In the genomic region with DNA sequence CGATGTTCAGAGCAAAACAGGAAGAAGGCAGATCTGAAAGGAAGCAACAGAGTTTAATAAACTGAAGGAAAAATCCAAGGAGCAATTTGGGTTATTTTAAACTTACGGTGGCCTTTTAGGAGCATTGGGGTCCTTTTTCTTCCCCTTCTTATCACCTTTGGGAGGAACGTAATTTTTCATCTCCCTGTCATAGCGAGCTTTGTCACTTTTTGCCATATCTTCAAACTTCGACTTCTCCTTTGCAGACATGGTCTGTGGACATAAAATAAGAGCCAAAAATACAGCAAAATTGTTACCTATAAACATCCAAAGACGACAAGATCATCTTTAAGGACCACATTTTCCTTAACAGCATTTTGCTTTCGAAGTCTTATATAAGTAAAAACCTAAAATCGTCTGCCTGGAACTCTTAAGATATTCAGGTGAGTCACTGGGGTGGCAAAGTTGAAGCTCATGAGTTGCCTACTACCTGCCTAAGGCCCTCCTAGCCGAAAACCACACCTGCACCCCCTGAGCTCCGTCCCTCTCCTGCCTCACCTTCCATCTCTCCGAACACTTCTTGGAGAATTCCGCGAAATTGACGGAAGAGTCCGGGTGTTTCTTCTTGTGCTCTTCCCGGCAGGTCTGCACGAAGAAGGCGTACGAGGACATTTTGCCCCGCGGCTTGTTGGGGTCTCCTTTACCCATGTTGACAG, we compare ENCODE assay signal across 8 cellular contexts. TPM values are rescaled to one million over a fixed set of nuclear protein-coding genes. Genes with fewer than 3 reads are reported as not detected.
DNase-seq lines count a peak whose midpoint lies in the region; ATAC-seq and TF ChIP-seq lines count a peak whose summit lies in the region.

No MANE protein-coding gene starts in this region.

- ATAC-seq in CD8-positive, alpha-beta T cell, result no peak
- no peak for ATAC-seq in activated naive CD8-positive, alpha-beta T cell treated with anti-CD3 and anti-CD28 coated beads, Interleukin-2, amount 10 ng/mL, durations not matched to agents 7 days and 5 days (ENCODE audit: low read depth)
- ATAC-seq in GM18502 (IDR thresholded peaks at IDR 0.05; ENCODE audit: poor library complexity, unreplicated experiment), result no peak

- intact Hi-C loops in CD8-positive, alpha-beta T cell (cut with DNase I, micrococcal nuclease), result loop anchor here (2.0 to 10.0 kb wide), 3 partner anchors 14 to 952 kb away; partner anchors contain the start of genes CEP44 (in 1 of the 2), FBXO8 (in 1 of the 2) and GALNT7 (in 1 of the 2)

- peak overlapping the region; percentile 98 for H3K4me3 Mint-ChIP-seq in CD8-positive, alpha-beta T cell
- peak overlapping the region; percentile 92 for H3K4me3 Mint-ChIP-seq in activated naive CD8-positive, alpha-beta T cell treated with anti-CD3 and anti-CD28 coated beads, Interleukin-2, amount 10 ng/mL, durations not matched to agents 7 days and 5 days
- peak overlapping the region; percentile 92 to 93 (median 92) for H3K4me3 Mint-ChIP-seq in immature natural killer cell

- no peaks in the 10 kb centered on the region for H3K9me3 ChIP-seq in CD8-positive, alpha-beta T cell (ENCODE audit: low read length)

- H3K27ac Mint-ChIP-seq in CD8-positive, alpha-beta T cell, result peak overlapping the region; percentile 93
- H3K27ac Mint-ChIP-seq in activated naive CD8-positive, alpha-beta T cell treated with anti-CD3 and anti-CD28 coated beads, Interleukin-2, amount 10 ng/mL, durations not matched to agents 7 days and 5 days, result peak overlapping the region; percentile 86
- H3K27ac Mint-ChIP-seq in immature natural killer cell, result peak overlapping the region; percentile 83 to 97 (median 92)

- POLR2A ChIA-PET in CD8-positive, alpha-beta T cell (lab: Charles Lee), result interaction anchor here (1.0 to 8.7 kb wide), 7 partner anchors 13 to 950 kb away, joined by 3 to 128 read pairs (median 12); partner anchors contain the start of genes CEP44, FBXO8, GALNT7 and SAP30
- POLR2A ChIA-PET in activated naive CD8-positive, alpha-beta T cell treated with anti-CD3 and anti-CD28 coated beads, Interleukin-2, amount 10 ng/mL, durations not matched to agents 7 days and 5 days (lab: Charles Lee), result interaction anchor here (0.5 to 10.0 kb wide), 10 partner anchors 9 to 166 kb away, joined by 3 to 404 read pairs (median 7); partner anchors contain the start of genes GALNT7 and SAP30

- peaks cover 23% of the 10 kb centered on the region for H3K4me1 Mint-ChIP-seq in CD8-positive, alpha-beta T cell (ENCODE audit: low read depth)
- H3K4me1 Mint-ChIP-seq in activated naive CD8-positive, alpha-beta T cell treated with anti-CD3 and anti-CD28 coated beads, Interleukin-2, amount 10 ng/mL, durations not matched to agents 7 days and 5 days, result peaks cover 31% of the 10 kb centered on the region
- H3K4me1 Mint-ChIP-seq in immature natural killer cell, result peaks cover 29 to 41% of the 10 kb centered on the region in 2 donors

- CTCF ChIA-PET in CD8-positive, alpha-beta T cell (lab: Charles Lee), result interaction anchor here (0.9 to 3.5 kb wide), 4 partner anchors 14 to 163 kb away, joined by 3 to 23 read pairs (median 6); no protein-coding TSS in a partner anchor

- DNase-seq in CD8-positive, alpha-beta T cell, result peak in 3 of 7 experiments; percentile 6 to 34 (median 29)
- peak; percentile 32 for DNase-seq in LoVo (ENCODE audit: low spot score)
- no peak for DNase-seq in activated naive CD8-positive, alpha-beta T cell treated with anti-CD3 and anti-CD28 coated beads, Interleukin-2, amount 10 ng/mL, durations not matched to agents 7 days and 5 days
- peak in 1 of 3 donors; percentile 8 for DNase-seq in immature natural killer cell
- peak; percentile 44 for DNase-seq in stimulated activated CD8-positive, alpha-beta memory T cell treated with anti-CD3 and anti-CD28 coated beads, Interleukin-4, amount 100 ng/mL, for 48 hours
- no peak for DNase-seq in HK-2 (ENCODE audit: unreplicated experiment)
- no peak for DNase-seq in SK-N-DZ (ENCODE audit: low spot score)

- H3K4me3 ChIP-seq in CD8-positive, alpha-beta T cell (ENCODE audit: low read depth, low read length), result peak overlapping the region; percentile 88

- H3K9me3 Mint-ChIP-seq in CD8-positive, alpha-beta T cell, result no peaks in the 10 kb centered on the region
- H3K9me3 Mint-ChIP-seq in activated naive CD8-positive, alpha-beta T cell treated with anti-CD3 and anti-CD28 coated beads, Interleukin-2, amount 10 ng/mL, durations not matched to agents 7 days and 5 days, result no peaks in the 10 kb centered on the region
- H3K9me3 Mint-ChIP-seq in immature natural killer cell, result no peaks in the 10 kb centered on the region

- no peaks in the 10 kb centered on the region for H3K36me3 ChIP-seq in CD8-positive, alpha-beta T cell (ENCODE audit: insufficient read depth, low read length)

- peaks cover 35% of the 10 kb centered on the region for H3K36me3 Mint-ChIP-seq in CD8-positive, alpha-beta T cell
- peaks cover 42% of the 10 kb centered on the region for H3K36me3 Mint-ChIP-seq in activated naive CD8-positive, alpha-beta T cell treated with anti-CD3 and anti-CD28 coated beads, Interleukin-2, amount 10 ng/mL, durations not matched to agents 7 days and 5 days
- H3K36me3 Mint-ChIP-seq in immature natural killer cell, result peaks cover 6 to 14% (median 10%) of the 10 kb centered on the region in 3 donors

- peaks cover 22% of the 10 kb centered on the region for H3K4me1 ChIP-seq in CD8-positive, alpha-beta T cell (ENCODE audit: insufficient read depth, low read length)

- H3K27me3 ChIP-seq in CD8-positive, alpha-beta T cell (ENCODE audit: insufficient read depth, low read length), result no peaks in the 10 kb centered on the region

- peak overlapping the region; percentile 96 for H3K27ac ChIP-seq in CD8-positive, alpha-beta T cell (ENCODE audit: low read depth, low read length)

- TF ChIP-seq CTCF in CD8-positive, alpha-beta T cell (IDR thresholded peaks at IDR 0.05), result no peak

- H3K27me3 Mint-ChIP-seq in CD8-positive, alpha-beta T cell (ENCODE audit: low read depth), result peaks cover 10% of the 10 kb centered on the region
- no peaks in the 10 kb centered on the region for H3K27me3 Mint-ChIP-seq in activated naive CD8-positive, alpha-beta T cell treated with anti-CD3 and anti-CD28 coated beads, Interleukin-2, amount 10 ng/mL, durations not matched to agents 7 days and 5 days
- peaks cover 14 to 19% (median 19%) of the 10 kb centered on the region in 3 donors for H3K27me3 Mint-ChIP-seq in immature natural killer cell (ENCODE audit: low read depth in 3 of 3)

RNA-seq across cellular contexts. Expression of gene HMGB2, which starts 1.0 kb away (rescaled TPM):
- 100 to 1,000 TPM; 172 to 179 TPM for total RNA-seq in CD8-positive, alpha-beta T cell
- total RNA-seq in activated naive CD8-positive, alpha-beta T cell treated with anti-CD3 and anti-CD28 coated beads, Interleukin-2, amount 10 ng/mL, durations not matched to agents 7 days and 5 days, result 100 to 1,000 TPM; 592 to 620 TPM
- 100 to 1,000 TPM; 150 to 153 (median 152) TPM for polyA plus RNA-seq in immature natural killer cell
- 493 and 516 TPM in 2 replicates for polyA plus RNA-seq in SK-N-DZ (2014; cell fraction: cytosol; rRNA removed)
- 309 and 379 TPM in 2 replicates for polyA plus RNA-seq in SK-N-DZ (2014; cell fraction: nucleus; rRNA removed)

RNA-seq across cellular contexts. Expression of gene SAP30, which starts 37.6 kb away (rescaled TPM):
- total RNA-seq in CD8-positive, alpha-beta T cell, result 1 to 10 TPM; 3.6 to 3.7 TPM
- total RNA-seq in activated naive CD8-positive, alpha-beta T cell treated with anti-CD3 and anti-CD28 coated beads, Interleukin-2, amount 10 ng/mL, durations not matched to agents 7 days and 5 days, result 10 to 100 TPM; 15.5 to 16.4 TPM
- 1 to 10 TPM; 2.0 to 3.5 (median 3.5) TPM for polyA plus RNA-seq in immature natural killer cell
- 60.1 and 80.2 TPM in 2 replicates for polyA plus RNA-seq in SK-N-DZ (2014; cell fraction: cytosol; rRNA removed)
- 40.6 and 65.7 TPM in 2 replicates for polyA plus RNA-seq in SK-N-DZ (2014; cell fraction: nucleus; rRNA removed)

Comparison
In these comparisons a context has a peak if more than half of its experiments do, and no peak if none do; other contexts are left out.
1. DNase-seq: peak in LoVo (single experiment) and stimulated activated CD8-positive, alpha-beta memory T cell treated with anti-CD3 and anti-CD28 coated beads, Interleukin-4, amount 100 ng/mL, for 48 hours (single experiment); none in activated naive CD8-positive, alpha-beta T cell treated with anti-CD3 and anti-CD28 coated beads, Interleukin-2, amount 10 ng/mL, durations not matched to agents 7 days and 5 days (single experiment), HK-2 (single experiment) and SK-N-DZ (single experiment).
2. Peak in every context shown above with its lines, with median percentiles within 50 percentile points of each other: H3K27ac Mint-ChIP-seq and H3K4me3 Mint-ChIP-seq.